In genomic region chr17:57393368-57393767, GRCh38 we compare ENCODE assay signal across 23 cellular contexts.
"Had no signal": no experiment of that assay in that cellular context is flagged by ENCODE, and none has a peak within 500 bp of the region (broad histone marks: within the 10 kb centered on the region; RNA-seq: fewer than 3 reads in every experiment).

No MANE protein-coding gene starts in this region.

- ATAC-seq: K562, Panc1, PC-3, Right ventricle myocardium inferior, T-cell had no signal

- H3K27ac ChIP-seq: KMS-11 had no signal

- H3K27me3 ChIP-seq: SJCRH30 had no signal

- H3K4me2 ChIP-seq: KMS-11 had no signal

- H3K4me3 ChIP-seq: K562, SJCRH30 had no signal

- DNase-seq: Kasumi-1, MM.1S, NCI-H1092 treated with DMSO at 0.1 percent for 48 hours, NCI-H1436, NCI-H187, NCI-H2029, NCI-H2081 treated with DMSO at 0.1 percent for 48 hours, NCI-H2171, NCI-H226, NCI-H446, NCI-H510A, NCI-H524 treated with DMSO at 0.1 percent for 48 hours, NCI-H69, NCI-H774, PC-3, SHP77 treated with DMSO at 0.1 percent for 48 hours, SJCRH30, SW 1271, T-cell had no signal

- H3K9ac ChIP-seq: KMS-11 had no signal
